16 cellular contexts compared by ENCODE assay signal in the genomic region with DNA sequence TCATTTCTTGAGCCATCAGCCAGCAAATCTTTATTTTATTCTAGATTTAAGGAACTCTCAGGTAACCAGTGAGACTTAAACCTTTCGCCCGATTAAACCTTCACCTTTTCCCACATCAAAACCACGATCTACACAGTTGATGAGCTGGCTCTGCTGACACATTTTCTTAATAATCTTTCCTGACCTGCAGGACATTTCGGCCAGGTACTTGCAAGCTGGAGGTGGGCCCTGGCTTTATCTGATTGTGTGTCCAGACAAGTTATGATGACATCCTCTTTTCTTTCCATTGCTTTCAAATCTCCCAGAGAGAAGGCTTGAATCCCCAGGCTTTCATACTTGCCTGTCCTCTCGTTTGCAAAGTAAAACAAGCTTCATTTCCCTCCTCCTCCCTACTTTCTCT.
A peak's percentile ranks its signal among the peaks of the same experiment; 100 is the strongest.
DNase-seq lines count a peak whose midpoint lies in the region; ATAC-seq and TF ChIP-seq lines count a peak whose summit lies in the region.
"Had no signal": no experiment of that assay in that cellular context is flagged by ENCODE, and none has a peak within 500 bp of the region (broad histone marks: within the 10 kb centered on the region; RNA-seq: fewer than 3 reads in every experiment).

No MANE protein-coding gene starts in this region.

- H4K91ac ChIP-seq in neuronal stem cell (ENCODE audit: low read depth, low read length, poor library complexity) = no peak overlapping the region

- no peaks in the 10 kb centered on the region for H3K9me2 ChIP-seq in PC-9 (ENCODE audit: insufficient read depth)

- H3K4me3 ChIP-seq in PC-9 (no peak overlapping the region), neuronal stem cell (ENCODE audit: low read length in 2 of 2) (no peak overlapping the region), smooth muscle cell (no peak overlapping the region)
- H3K4me3 ChIP-seq: HAP-1 had no signal

- no peak overlapping the region for H3K23ac ChIP-seq in neuronal stem cell (ENCODE audit: low read depth, low read length, poor library complexity)

- no peak overlapping the region for H2BK15ac ChIP-seq in neuronal stem cell (ENCODE audit: low read length)

- H3K18ac ChIP-seq in neuronal stem cell (ENCODE audit: low read length) = no peak overlapping the region

- peak overlapping the region; percentile 41 for H3K4me2 ChIP-seq in PC-9
- H3K4me2 ChIP-seq in neuronal stem cell (ENCODE audit: insufficient read depth, low read length, poor library complexity, severe bottlenecking) = no peak overlapping the region
- H3K4me2 ChIP-seq in smooth muscle cell = peak overlapping the region; percentile 4

- H3K4me1 ChIP-seq in PC-9 (replicated peaks; ENCODE audit: insufficient read depth) = peaks cover 24% of the 10 kb centered on the region
- H3K4me1 ChIP-seq in neuronal stem cell (ENCODE audit: control insufficient read depth in 2 of 2, insufficient read depth in 1 of 2, low read depth in 1 of 2, low read length in 2 of 2) = no peaks in the 10 kb centered on the region
- H3K4me1 ChIP-seq in smooth muscle cell (ENCODE audit: low read depth) = peaks cover 10% of the 10 kb centered on the region

- H3K27ac ChIP-seq in PC-9 (peak overlapping the region; percentile 5), neuronal stem cell (replicated peaks; ENCODE audit: low read length) (no peak overlapping the region), smooth muscle cell (ENCODE audit: low read depth) (no peak overlapping the region)

- no peak overlapping the region for H3K4ac ChIP-seq in neuronal stem cell (ENCODE audit: low read length)

- H2BK5ac ChIP-seq in neuronal stem cell (ENCODE audit: low read length) = no peak overlapping the region

- H3K36me3 ChIP-seq in PC-9 (ENCODE audit: low read depth) (no peaks in the 10 kb centered on the region), neuronal stem cell (replicated peaks in 1 of 2; ENCODE audit: control insufficient read depth in 2 of 2, insufficient read depth in 2 of 2, low read length in 2 of 2) (no peaks in the 10 kb centered on the region), smooth muscle cell (ENCODE audit: low read depth) (no peaks in the 10 kb centered on the region)
- H3K36me3 ChIP-seq: HAP-1 had no signal

- ATAC-seq in GM21619 (IDR thresholded peaks at IDR 0.05; ENCODE audit: unreplicated experiment) (no peak), esophagus mucosa (no peak)

- CTCF ChIA-PET in PC-9 (lab: Charles Lee) = interaction anchor here (0.6 kb wide), 1 partner anchor 179 kb away, joined by 3 read pairs; no protein-coding TSS in a partner anchor

- H3K14ac ChIP-seq in neuronal stem cell (ENCODE audit: low read length) = no peak overlapping the region

- intact Hi-C loops in PC-9 (cut with micrococcal nuclease; ENCODE audit: unreplicated experiment) = no loop called here

- H4K8ac ChIP-seq in neuronal stem cell (ENCODE audit: low read depth, low read length) = no peak overlapping the region

- no peak overlapping the region for H2BK120ac ChIP-seq in neuronal stem cell (ENCODE audit: low read depth, low read length)

- H3K27me3 ChIP-seq in PC-9 (ENCODE audit: insufficient read depth, low read depth) = no peaks in the 10 kb centered on the region
- no peaks in the 10 kb centered on the region for H3K27me3 ChIP-seq in neuronal stem cell (ENCODE audit: control insufficient read depth in 3 of 3, insufficient read depth in 3 of 3, low read depth in 1 of 3, low read length in 3 of 3)
- no peaks in the 10 kb centered on the region for H3K27me3 ChIP-seq in smooth muscle cell (ENCODE audit: low read depth)

- H4K20me1 ChIP-seq in PC-9 (ENCODE audit: insufficient read depth) = no peaks in the 10 kb centered on the region
- no peaks in the 10 kb centered on the region for H4K20me1 ChIP-seq in smooth muscle cell (ENCODE audit: low read depth)

- WGBS in neuronal stem cell (ENCODE audit: extremely low coverage in 2 of 2, insufficient read length in 2 of 2, insufficient replicate concordance in 1 of 2), 2 donors = no CpG with 5 or more reads among the region's 5 CpGs
- 64% methylated on average over 5 of the region's 5 CpGs for WGBS in smooth muscle cell (ENCODE audit: low lambda C conversion rate)

- no peak overlapping the region for H2BK12ac ChIP-seq in neuronal stem cell (ENCODE audit: low read length)

- H3K79me2 ChIP-seq in PC-9 (ENCODE audit: low read depth) (no peaks in the 10 kb centered on the region), smooth muscle cell (ENCODE audit: low read depth) (no peaks in the 10 kb centered on the region)

- TF ChIP-seq CTCF in PC-9 (conservative IDR thresholded peaks at IDR 0.05) (no peak), smooth muscle cell (IDR thresholded peaks at IDR 0.05; ENCODE audit: borderline replicate concordance, insufficient read depth, poor library complexity, severe bottlenecking) (no peak)

- no peaks in the 10 kb centered on the region for H3K9me3 ChIP-seq in PC-9 (ENCODE audit: insufficient read depth, low read depth)
- H3K9me3 ChIP-seq in neuronal stem cell (replicated peaks in 1 of 2; ENCODE audit: control insufficient read depth in 2 of 2, insufficient read depth in 1 of 2, low read depth in 1 of 2, low read length in 2 of 2) = peaks cover 2 to 3% of the 10 kb centered on the region in 2 donors
- no peaks in the 10 kb centered on the region for H3K9me3 ChIP-seq in smooth muscle cell (replicated peaks; ENCODE audit: low read depth)
- H3K9me3 ChIP-seq: HAP-1 had no signal

- H2AK5ac ChIP-seq in neuronal stem cell (ENCODE audit: low read depth, low read length) = no peak overlapping the region

- peak; percentile 46 for DNase-seq in HT-29 (ENCODE audit: low spot score)
- DNase-seq in PC-9 = peak; percentile 44 to 86
- DNase-seq in neuronal stem cell (ENCODE audit: low spot score) = no peak
- DNase-seq in smooth muscle cell (lab: John Stamatoyannopoulos, UW; ENCODE audit: unreplicated experiment) = no peak
- no peak for DNase-seq in activated CD8-positive, alpha-beta memory T cell treated with anti-CD3 and anti-CD28 coated beads for 24 hours
- DNase-seq: C1 segment of cervical spinal cord; Calu3; CD4-positive, alpha-beta memory T cell; COR-L47; DMS53; DND-41; GOT3; HFFc6 had no signal

- H3K9ac ChIP-seq in neuronal stem cell (ENCODE audit: low read depth, low read length, poor library complexity) (no peak overlapping the region), smooth muscle cell (ENCODE audit: low read depth) (no peak overlapping the region)

- POLR2A ChIA-PET in PC-9 (lab: Charles Lee; ENCODE audit: unreplicated experiment) = interaction anchor here (0.7 kb wide), 2 partner anchors 12 to 262 kb away, joined by 4 read pairs; no protein-coding TSS in a partner anchor

- 0 out of 2 replicates have a peak overlapping the region, but pooled peaks have one; percentile 31 for H2AFZ ChIP-seq in PC-9
- H2AFZ ChIP-seq in neuronal stem cell (ENCODE audit: low read length) = peak overlapping the region; percentile 37
- peak overlapping the region; percentile 20 for H2AFZ ChIP-seq in smooth muscle cell (ENCODE audit: low read depth)

- no peaks in the 10 kb centered on the region; the same call in 1 of the 2 replicates for H3F3A ChIP-seq in PC-9 (ENCODE audit: insufficient read depth, low read depth)
- H3F3A ChIP-seq in smooth muscle cell (ENCODE audit: low read depth) = no peaks in the 10 kb centered on the region

- BruUV-seq in PC-9 (replicated peaks; lab: Mats Ljungman, UMichigan) = no TSS peak

- H3K79me1 ChIP-seq in neuronal stem cell (ENCODE audit: low read depth, low read length) = no peaks in the 10 kb centered on the region

Comparison
In these comparisons a context has a peak if more than half of its experiments do, and no peak if none do; other contexts are left out.
1. DNase-seq: peak in HT-29 (single experiment) and PC-9 (2 of 2); none in neuronal stem cell (single experiment), smooth muscle cell (single experiment) and activated CD8-positive, alpha-beta memory T cell treated with anti-CD3 and anti-CD28 coated beads for 24 hours (single experiment).
2. Peak in every context shown above with its lines, with median percentiles within 50 percentile points of each other: H2AFZ ChIP-seq.